In genomic region chr13:85618514-85618913, GRCh38 we compare ENCODE assay signal across 16 cellular contexts.
"Had no signal": no experiment of that assay in that cellular context is flagged by ENCODE, and none has a peak within 500 bp of the region (broad histone marks: within the 10 kb centered on the region; RNA-seq: fewer than 3 reads in every experiment).

No MANE protein-coding gene starts in this region.

- H3K4me3 Mint-ChIP-seq: naive thymus-derived CD8-positive, alpha-beta T cell had no signal

- H3K27me3 ChIP-seq: heart left ventricle, sigmoid colon, stomach, transverse colon had no signal

- H3K27ac Mint-ChIP-seq: naive thymus-derived CD8-positive, alpha-beta T cell had no signal

- H3K36me3 ChIP-seq: heart left ventricle, sigmoid colon, stomach, thoracic aorta, transverse colon had no signal

- H3K36me3 Mint-ChIP-seq: naive thymus-derived CD8-positive, alpha-beta T cell had no signal

- H3K27ac ChIP-seq: coronary artery, heart left ventricle, sigmoid colon, skin epidermis, stomach, thoracic aorta, transverse colon had no signal

- DNase-seq: effector CD4-positive, alpha-beta T cell; heart left ventricle; hypothalamus; kidney glomerular epithelial cell; mucosa of descending colon; naive thymus-derived CD8-positive, alpha-beta T cell; posterior cingulate gyrus; sigmoid colon; stimulated activated CD4-positive, alpha-beta T cell treated with anti-CD3 and anti-CD28 coated beads, Interleukin-12 subunit alpha, Interleukin-12 subunit beta, amount 100 ng/mL, for 4 hours; stimulated activated naive CD4-positive, alpha-beta T cell; stomach; substantia nigra; transverse colon had no signal

- H3K4me1 Mint-ChIP-seq: naive thymus-derived CD8-positive, alpha-beta T cell had no signal

- ATAC-seq: heart left ventricle; mucosa of descending colon; naive thymus-derived CD8-positive, alpha-beta T cell had no signal

- H3K4me1 ChIP-seq: heart left ventricle, sigmoid colon, stomach, transverse colon had no signal

- H3K4me3 ChIP-seq: coronary artery, heart left ventricle, mucosa of descending colon, sigmoid colon, skin epidermis, stomach, thoracic aorta, transverse colon had no signal

- H3K9me3 ChIP-seq: heart left ventricle, mucosa of descending colon, sigmoid colon, stomach, thoracic aorta, transverse colon had no signal
